ENCODE assay signal across 8 cellular contexts in the genomic region with DNA sequence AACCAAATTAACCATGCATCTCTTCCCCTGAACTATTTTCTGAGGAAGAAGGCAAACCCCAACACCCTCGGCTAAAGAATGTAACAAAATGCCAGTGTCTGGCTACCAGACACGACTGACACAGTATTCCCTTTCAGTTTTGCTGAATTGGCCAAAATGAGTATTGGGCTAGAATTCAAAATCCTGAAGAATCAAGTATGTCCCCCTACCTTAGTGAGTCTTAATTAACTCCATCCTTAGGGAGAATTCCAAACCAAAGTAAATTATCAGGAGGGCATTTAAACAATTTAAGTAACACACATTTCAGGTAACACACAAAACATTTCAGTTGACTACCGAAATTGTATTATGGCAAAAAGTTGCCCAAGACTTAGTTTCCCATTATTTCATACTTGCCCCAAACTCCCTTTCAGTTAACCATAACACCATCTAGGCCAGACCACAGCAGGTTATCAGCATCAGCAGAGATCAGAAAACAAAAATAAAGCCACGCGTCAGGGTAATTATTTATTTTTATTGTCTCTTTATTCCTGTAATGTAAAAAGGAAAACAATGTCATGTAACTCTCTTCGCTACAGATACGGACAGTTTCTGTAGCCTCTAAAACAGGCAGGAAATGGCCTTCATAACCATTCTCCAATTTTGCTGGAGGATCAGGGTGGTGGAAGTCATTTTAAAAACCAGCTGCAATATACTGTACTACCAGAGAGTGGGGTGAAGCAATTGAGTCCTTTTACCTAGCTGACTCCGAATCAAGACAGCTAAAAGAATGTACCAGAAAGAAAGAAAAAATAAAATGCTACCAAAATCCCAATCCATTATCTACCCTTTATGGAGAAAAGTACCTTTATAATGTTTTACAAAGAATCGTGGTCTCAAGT. TPM values are rescaled to one million over a fixed set of nuclear protein-coding genes. Genes with fewer than 3 reads are reported as not detected.
A peak's percentile ranks its signal among the peaks of the same experiment; 100 is the strongest.
DNase-seq lines count a peak whose midpoint lies in the region; ATAC-seq and TF ChIP-seq lines count a peak whose summit lies in the region.

No MANE protein-coding gene starts in this region.

- ATAC-seq in HG03108 (IDR thresholded peaks at IDR 0.05; ENCODE audit: unreplicated experiment), result no peak
- no peak for ATAC-seq in GM21367 (IDR thresholded peaks at IDR 0.05; ENCODE audit: unreplicated experiment)
- ATAC-seq in GM18868 (IDR thresholded peaks at IDR 0.05; ENCODE audit: unreplicated experiment), result no peak

- DNase-seq in AG09319 (ENCODE audit: extremely low read depth, low read depth) (no peak), GM23248 (peak; percentile 74), SJCRH30 (peak in 1 of 2 experiments; percentile 50), nephron progenitor cell (no peak)

- no peaks in the 10 kb centered on the region for H3K27me3 ChIP-seq in GM23248 (replicated peaks; ENCODE audit: insufficient read depth)
- H3K27me3 ChIP-seq in SJCRH30, result no peaks in the 10 kb centered on the region
- H3K27me3 ChIP-seq in endocrine pancreas (ENCODE audit: control insufficient read depth, insufficient read depth, low read length), result no peaks in the 10 kb centered on the region

- H3K36me3 ChIP-seq in GM23248 (ENCODE audit: low read depth) (no peaks in the 10 kb centered on the region), SJCRH30 (peaks cover 72% of the 10 kb centered on the region), endocrine pancreas (ENCODE audit: control insufficient read depth, insufficient read depth, low read length) (no peaks in the 10 kb centered on the region)

- peaks cover 65% of the 10 kb centered on the region for H3F3A ChIP-seq in GM23248 (ENCODE audit: insufficient read depth)

- peak overlapping the region; percentile 89 for H3K4me3 Mint-ChIP-seq in nephron progenitor cell

- H3K27me3 Mint-ChIP-seq in nephron progenitor cell (ENCODE audit: low read depth, poor library complexity), result peaks cover 3% of the 10 kb centered on the region

- H3K36me3 Mint-ChIP-seq in nephron progenitor cell (ENCODE audit: low read depth), result peaks cover 32% of the 10 kb centered on the region

- peak overlapping the region; percentile 99 for H3K4me3 ChIP-seq in GM23248
- H3K4me3 ChIP-seq in SJCRH30, result peak overlapping the region; percentile 93
- H3K4me3 ChIP-seq in endocrine pancreas (ENCODE audit: control insufficient read depth, insufficient read depth, low read length), result peak overlapping the region; percentile 89

- H3K27ac ChIP-seq in GM23248, result peak overlapping the region; percentile 98
- H3K27ac ChIP-seq in SJCRH30, result peak overlapping the region; percentile 99; the same call in 1 of the 2 replicates

- H3K4me1 Mint-ChIP-seq in nephron progenitor cell, result peaks cover 71% of the 10 kb centered on the region

- H2AFZ ChIP-seq in GM23248, result no peak overlapping the region; the same call in 1 of the 2 replicates

- peak overlapping the region; percentile 95 for H3K4me2 ChIP-seq in GM23248 (ENCODE audit: unreplicated experiment)

- H3K4me1 ChIP-seq in GM23248 (ENCODE audit: insufficient read depth) (peaks cover 61% of the 10 kb centered on the region), SJCRH30 (peaks cover 29% of the 10 kb centered on the region), endocrine pancreas (ENCODE audit: control insufficient read depth, insufficient read depth, low read length) (peaks cover 18% of the 10 kb centered on the region)

- 3 to 4% methylated on average over 9 of the region's 9 CpGs for WGBS in GM23248 (ENCODE audit: low coverage in 1 of 2, low lambda C conversion rate in 2 of 2, missing lambda C conversion rate in 2 of 2), 2 experiments

- TF ChIP-seq CTCF in AG09319 (IDR thresholded peaks at IDR 0.05; ENCODE audit: low read depth, low read length), result peak; percentile 7; the same call in 1 of the 2 replicates
- no peak for TF ChIP-seq CTCF in nephron progenitor cell (IDR thresholded peaks at IDR 0.05)

- H3K9ac ChIP-seq in GM23248 (peak overlapping the region; percentile 94), endocrine pancreas (ENCODE audit: control insufficient read depth, insufficient read depth, low read length) (no peak overlapping the region)

- H3K9me2 ChIP-seq in GM23248 (ENCODE audit: insufficient read depth), result no peaks in the 10 kb centered on the region

- H3K9me3 Mint-ChIP-seq in nephron progenitor cell, result peaks cover 4% of the 10 kb centered on the region

- in situ Hi-C loops in GM23248 (cut with MboI), result no loop called here

- H3K9me3 ChIP-seq in GM23248 (ENCODE audit: low read depth) (no peaks in the 10 kb centered on the region), SJCRH30 (replicated peaks) (no peaks in the 10 kb centered on the region), endocrine pancreas (ENCODE audit: control insufficient read depth, low read length) (no peaks in the 10 kb centered on the region)

- H3K79me2 ChIP-seq in GM23248 (ENCODE audit: insufficient read depth), result peaks cover 89% of the 10 kb centered on the region

- peak overlapping the region; percentile 96 for H3K27ac Mint-ChIP-seq in nephron progenitor cell

- H4K20me1 ChIP-seq in GM23248 (ENCODE audit: insufficient read depth), result no peaks in the 10 kb centered on the region

RNA-seq across cellular contexts. Expression of gene SNX5, which starts 1.9 kb away (rescaled TPM):
- total RNA-seq in GM23248 (2014; rRNA removed; shearing (Covaris generic)), result 65.2 and 67.0 TPM in 2 replicates
- 70.7 and 75.7 TPM in 2 replicates for polyA plus RNA-seq in GM23248 (2016; fragmentation: Nextera tagmentation; extraction: Ambion mirVana)
- total RNA-seq in SJCRH30 (2014; rRNA removed; shearing (Covaris generic)), result 186 and 235 TPM in 2 replicates

RNA-seq across cellular contexts. Expression of gene MGME1, which starts 2.1 kb away (rescaled TPM):
- 4.6 and 5.6 TPM in 2 replicates for total RNA-seq in GM23248 (2014; rRNA removed; shearing (Covaris generic))
- polyA plus RNA-seq in GM23248 (2016; fragmentation: Nextera tagmentation; extraction: Ambion mirVana), result 10.4 and 11.5 TPM in 2 replicates
- 27.8 and 28.6 TPM in 2 replicates for total RNA-seq in SJCRH30 (2014; rRNA removed; shearing (Covaris generic))
